Comparison of ENCODE assay signal across 10 cellular contexts in the genomic region with DNA sequence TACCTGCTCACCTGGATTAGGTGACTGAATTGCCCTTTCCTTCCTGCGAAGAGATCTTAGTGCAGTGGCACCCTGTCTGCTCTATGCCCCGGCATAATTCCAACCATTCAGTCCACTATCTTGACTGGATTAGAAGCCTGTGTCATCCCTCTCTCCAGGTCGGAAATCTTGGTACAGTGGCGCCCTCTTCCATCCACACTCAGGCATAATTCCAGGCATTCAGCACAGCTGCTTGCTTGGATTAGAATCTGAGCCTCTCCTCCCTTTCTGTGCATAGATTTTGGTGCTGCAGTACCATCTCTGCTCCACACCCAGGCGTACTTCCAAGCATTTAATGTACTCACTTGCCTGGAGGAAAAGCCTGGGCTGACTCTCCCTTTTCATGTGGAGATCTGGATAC.
DNase-seq lines count a peak whose midpoint lies in the region; ATAC-seq, FAIRE-seq and TF ChIP-seq lines count a peak whose summit lies in the region.
"Had no signal": no experiment of that assay in that cellular context is flagged by ENCODE, and none has a peak within 500 bp of the region (broad histone marks: within the 10 kb centered on the region; RNA-seq: fewer than 3 reads in every experiment).

No MANE protein-coding gene starts in this region.

- H3K4me3 ChIP-seq in IMR-90 (ENCODE audit: insufficient read depth, low read depth, low read length): no peak overlapping the region
- H3K4me3 ChIP-seq in astrocyte (ENCODE audit: insufficient read depth, low read depth, low read length): no peak overlapping the region
- no peak overlapping the region for H3K4me3 ChIP-seq in mesenchymal stem cell (ENCODE audit: insufficient read depth in 1 of 2, low read depth in 1 of 2, low read length in 2 of 2)

- H2BK12ac ChIP-seq in mesenchymal stem cell (ENCODE audit: low read length in 2 of 2): no peak overlapping the region

- no peak overlapping the region for H2BK15ac ChIP-seq in IMR-90 (ENCODE audit: low read depth, low read length)
- H2BK15ac ChIP-seq in mesenchymal stem cell (ENCODE audit: low read depth, poor library complexity, severe bottlenecking): no peak overlapping the region

- TF ChIP-seq CTCF in GM12874 (IDR thresholded peaks at IDR 0.05; ENCODE audit: insufficient read depth, low read depth, low read length): 0 out of 2 replicates have a peak, but pooled peaks have one; percentile 1
- no peak for TF ChIP-seq CTCF in IMR-90 (conservative IDR thresholded peaks at IDR 0.05; ENCODE audit: low read depth, low read length)
- TF ChIP-seq CTCF in astrocyte (IDR thresholded peaks at IDR 0.05; ENCODE audit: insufficient read depth, low read depth, low read length): peak; percentile 39

- no peaks in the 10 kb centered on the region for H3K27me3 ChIP-seq in IMR-90 (ENCODE audit: control insufficient read depth, insufficient read depth, low read length)
- H3K27me3 ChIP-seq in astrocyte (ENCODE audit: insufficient read depth, low read length): no peaks in the 10 kb centered on the region
- H3K27me3 ChIP-seq in mesenchymal stem cell (ENCODE audit: control insufficient read depth in 1 of 2, insufficient read depth in 1 of 2, low read length in 2 of 2): no peaks in the 10 kb centered on the region

- no peak for TF ChIP-seq RAD21 in IMR-90 (IDR thresholded peaks at IDR 0.05; ENCODE audit: low read length)

- POLR2A ChIA-PET in IMR-90 (lab: Charles Lee; ENCODE audit: unreplicated experiment): no interaction called here

- no peak overlapping the region for H2BK20ac ChIP-seq in IMR-90 (ENCODE audit: low read depth, low read length)

- no TSS peak for BruUV-seq in IMR-90 (replicated peaks; lab: Mats Ljungman, UMichigan)

- H2AK9ac ChIP-seq in IMR-90 (replicated peaks; ENCODE audit: low read depth, low read length, poor library complexity): no peak overlapping the region

- no peak overlapping the region for H3K4me3 Mint-ChIP-seq in astrocyte (ENCODE audit: unreplicated experiment)
- H3K4me3 Mint-ChIP-seq: naive B cell had no signal

- H3K4me2 ChIP-seq in IMR-90 (ENCODE audit: low read depth, low read length) (no peak overlapping the region), astrocyte (ENCODE audit: low read length) (no peak overlapping the region), mesenchymal stem cell (ENCODE audit: low read length, poor library complexity, severe bottlenecking) (no peak overlapping the region)

- H3K36me3 Mint-ChIP-seq in astrocyte (ENCODE audit: low read depth, unreplicated experiment): no peaks in the 10 kb centered on the region
- H3K36me3 Mint-ChIP-seq: naive B cell had no signal

- H3K14ac ChIP-seq in IMR-90 (replicated peaks; ENCODE audit: low read depth, low read length) (no peak overlapping the region), mesenchymal stem cell (ENCODE audit: low read length in 2 of 2) (no peak overlapping the region)

- H3K18ac ChIP-seq in IMR-90 (ENCODE audit: low read depth, low read length): no peak overlapping the region
- no peak overlapping the region for H3K18ac ChIP-seq in mesenchymal stem cell (ENCODE audit: low read depth in 1 of 2, low read length in 2 of 2)

- H4K8ac ChIP-seq in IMR-90 (ENCODE audit: low read depth in 2 of 2, low read length in 2 of 2) (no peak overlapping the region), mesenchymal stem cell (ENCODE audit: low read length) (no peak overlapping the region)

- no peaks in the 10 kb centered on the region for H3K79me1 ChIP-seq in IMR-90 (ENCODE audit: low read depth in 1 of 2, low read length in 2 of 2)
- peaks cover 3% of the 10 kb centered on the region for H3K79me1 ChIP-seq in mesenchymal stem cell (replicated peaks; ENCODE audit: low read length, poor library complexity, severe bottlenecking)

- no peaks in the 10 kb centered on the region for H3K9me3 Mint-ChIP-seq in astrocyte (ENCODE audit: unreplicated experiment)

- no peaks in the 10 kb centered on the region for H3K4me1 Mint-ChIP-seq in astrocyte (ENCODE audit: low read depth, unreplicated experiment)

- ATAC-seq in IMR-90 (ENCODE audit: low read depth) (no peak), HG03439 (IDR thresholded peaks at IDR 0.05; ENCODE audit: unreplicated experiment) (no peak)
- no peak for ATAC-seq in activated CD4-positive, CD25-positive, alpha-beta regulatory T cell treated with anti-CD3 and anti-CD28 coated beads, Interleukin-2, amount 50 U/mL, for 24 hours

- in situ Hi-C loops in IMR-90 (cut with MboI; ENCODE audit: low sequenced_read_pairs): no loop called here

- H4K91ac ChIP-seq in IMR-90 (ENCODE audit: insufficient read depth, low read depth, low read length) (no peak overlapping the region), mesenchymal stem cell (ENCODE audit: low read length) (peak overlapping the region; percentile 7)

- H2AK5ac ChIP-seq in IMR-90 (ENCODE audit: low read depth, low read length) (no peak overlapping the region), mesenchymal stem cell (ENCODE audit: low read length, severe bottlenecking) (no peak overlapping the region)

- H3K27ac ChIP-seq in IMR-90 (ENCODE audit: insufficient read depth, low read length) (no peak overlapping the region), astrocyte (ENCODE audit: low read depth, low read length) (no peak overlapping the region), mesenchymal stem cell (ENCODE audit: low read length, poor library complexity, severe bottlenecking) (no peak overlapping the region)

- no peak overlapping the region for H3K56ac ChIP-seq in IMR-90 (ENCODE audit: extremely low read depth, insufficient read depth, low read length)

- H2AFZ ChIP-seq in IMR-90 (replicated peaks; ENCODE audit: low read length, poor library complexity): no peak overlapping the region
- H2AFZ ChIP-seq in astrocyte (ENCODE audit: low read depth, low read length): peak overlapping the region; percentile 34
- no peak overlapping the region for H2AFZ ChIP-seq in mesenchymal stem cell (ENCODE audit: low read depth, low read length)

- no peak overlapping the region for H2BK120ac ChIP-seq in IMR-90 (ENCODE audit: low read depth, low read length)
- no peak overlapping the region for H2BK120ac ChIP-seq in mesenchymal stem cell (ENCODE audit: low read depth, low read length)

- no peak overlapping the region for H2BK5ac ChIP-seq in IMR-90 (ENCODE audit: low read depth, low read length, poor library complexity, severe bottlenecking)
- no peak overlapping the region for H2BK5ac ChIP-seq in mesenchymal stem cell (ENCODE audit: low read depth, low read length, poor library complexity, severe bottlenecking)

- H3K9ac ChIP-seq in IMR-90 (ENCODE audit: low read depth, low read length) (no peak overlapping the region), astrocyte (ENCODE audit: low read length) (no peak overlapping the region), mesenchymal stem cell (ENCODE audit: low read length) (no peak overlapping the region)

- H3K27ac Mint-ChIP-seq in astrocyte (ENCODE audit: unreplicated experiment): no peak overlapping the region

- H3K4me1 ChIP-seq in IMR-90 (ENCODE audit: control insufficient read depth, insufficient read depth, low read length): no peaks in the 10 kb centered on the region
- no peaks in the 10 kb centered on the region for H3K4me1 ChIP-seq in astrocyte (ENCODE audit: insufficient read depth, low read length)
- H3K4me1 ChIP-seq in mesenchymal stem cell (ENCODE audit: control insufficient read depth, insufficient read depth, low read depth, low read length): peaks cover 2% of the 10 kb centered on the region

- H4K20me1 ChIP-seq in IMR-90 (ENCODE audit: insufficient read depth, low read length): no peaks in the 10 kb centered on the region
- no peaks in the 10 kb centered on the region for H4K20me1 ChIP-seq in astrocyte (ENCODE audit: insufficient read depth, low read length)

- FAIRE-seq in astrocyte (lab: Jason Lieb, UNC): no peak
- FAIRE-seq: endometrium had no signal

- 28% methylated on average over 3 of the region's 5 CpGs; no CpG with 5 or more reads in 1 of the 2 experiments for WGBS in IMR-90 (ENCODE audit: extremely low coverage in 2 of 2, insufficient read length in 1 of 2), 2 experiments
- 51% methylated on average over 5 of the region's 5 CpGs for WGBS in mesenchymal stem cell

- no peaks in the 10 kb centered on the region for H3K9me1 ChIP-seq in IMR-90 (ENCODE audit: insufficient read depth, low read length)

- no peaks in the 10 kb centered on the region for H3K79me2 ChIP-seq in astrocyte (ENCODE audit: insufficient read depth, low read length)

- intact Hi-C loops in IMR-90 (cut with micrococcal nuclease): no loop called here

- H3K23ac ChIP-seq in IMR-90 (ENCODE audit: low read depth, low read length) (no peak overlapping the region), mesenchymal stem cell (ENCODE audit: low read length in 2 of 2) (no peak overlapping the region)

- peak; percentile 0 for DNase-seq in IMR-90
- DNase-seq in astrocyte (ENCODE audit: low read depth): no peak
- DNase-seq in mesenchymal stem cell: peak; percentile 21
- no peak for DNase-seq in effector CD4-positive, alpha-beta T cell
- no peak for DNase-seq in NCI-H2227 (lab: John Stamatoyannopoulos, UW; ENCODE audit: unreplicated experiment)

- H3K27me3 Mint-ChIP-seq in astrocyte (ENCODE audit: low read depth, unreplicated experiment): no peaks in the 10 kb centered on the region
- H3K27me3 Mint-ChIP-seq: naive B cell had no signal

- no peaks in the 10 kb centered on the region for H3K36me3 ChIP-seq in IMR-90 (ENCODE audit: control insufficient read depth, insufficient read depth, low read length)
- H3K36me3 ChIP-seq in astrocyte (ENCODE audit: insufficient read depth, low read length): no peaks in the 10 kb centered on the region
- no peaks in the 10 kb centered on the region for H3K36me3 ChIP-seq in mesenchymal stem cell (ENCODE audit: control insufficient read depth in 1 of 2, insufficient read depth in 2 of 2, low read depth in 1 of 2, low read length in 2 of 2)

- TF ChIP-seq POLR2A in IMR-90 (IDR thresholded peaks at IDR 0.05; ENCODE audit: low read depth, low read length): no peak

- no peak overlapping the region for H4K5ac ChIP-seq in IMR-90 (ENCODE audit: low read depth, low read length)

- H3K4ac ChIP-seq in IMR-90 (ENCODE audit: low read depth, low read length) (no peak overlapping the region), mesenchymal stem cell (ENCODE audit: low read depth in 1 of 2, low read length in 2 of 2) (peak overlapping the region in 1 of 2 experiments; percentile 11)

- peaks cover 15% of the 10 kb centered on the region for H3K9me3 ChIP-seq in IMR-90 (ENCODE audit: control insufficient read depth, insufficient read depth, low read length)
- H3K9me3 ChIP-seq in astrocyte (ENCODE audit: insufficient read depth, low read depth, low read length): no peaks in the 10 kb centered on the region
- no peaks in the 10 kb centered on the region for H3K9me3 ChIP-seq in mesenchymal stem cell (ENCODE audit: control insufficient read depth, low read length)

- CTCF ChIA-PET in IMR-90 (lab: Yijun Ruan, JAX): no interaction called here

- dilution Hi-C loops in IMR-90 (cut with HindIII; ENCODE audit: low sequenced_read_pairs, unreplicated experiment): no loop called here

Comparison
In these comparisons a context has a peak if more than half of its experiments do, and no peak if none do; other contexts are left out.
1. DNase-seq: peak in IMR-90 (single experiment) and mesenchymal stem cell (single experiment); none in astrocyte (single experiment), effector CD4-positive, alpha-beta T cell (single experiment) and NCI-H2227 (single experiment).